In the genomic region with DNA sequence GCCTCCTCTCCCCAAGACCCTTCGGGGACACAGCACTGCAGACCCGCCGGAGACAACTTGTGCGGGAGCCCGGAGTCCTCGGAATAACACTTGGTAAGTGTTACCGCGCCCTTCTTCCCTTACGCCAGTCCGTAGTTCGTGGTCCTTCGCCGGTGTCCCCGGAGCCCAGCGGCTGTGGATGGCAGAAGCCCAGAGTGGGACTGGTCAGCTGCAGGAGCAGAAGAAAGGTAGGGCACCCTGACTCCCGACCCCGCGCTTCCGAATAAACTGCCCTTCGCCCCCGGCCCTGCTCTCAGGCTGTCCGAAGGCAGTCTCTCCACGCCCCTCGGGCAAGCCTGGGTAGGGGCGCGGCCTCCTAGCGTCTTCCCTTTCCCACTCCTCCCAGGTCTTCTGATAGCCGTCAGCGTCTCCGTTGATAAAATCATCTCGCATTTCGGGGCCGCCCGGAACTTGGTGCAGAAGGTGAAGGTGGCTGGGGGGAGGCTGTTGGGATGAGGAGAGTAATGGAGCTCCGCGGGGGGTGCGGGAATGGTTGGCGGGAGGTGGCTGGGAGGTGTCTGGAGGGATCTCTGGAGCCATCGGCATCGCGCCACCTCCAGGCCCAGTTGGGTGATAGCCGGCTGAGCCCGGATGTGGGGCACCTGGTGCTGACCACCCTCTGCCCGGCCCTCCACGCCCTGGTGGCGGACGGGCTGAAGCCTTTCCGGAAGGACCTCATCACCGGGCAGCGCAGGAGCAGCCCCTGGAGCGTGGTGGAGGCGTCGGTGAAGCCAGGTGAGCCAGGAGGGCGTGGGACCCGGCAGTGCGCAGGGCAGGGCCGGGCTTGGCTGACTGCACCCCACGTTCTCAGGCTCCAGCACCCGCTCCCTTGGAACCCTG, we compare ENCODE assay signal across 8 cellular contexts. TPM values are rescaled to one million over a fixed set of nuclear protein-coding genes. Genes with fewer than 3 reads are reported as not detected.
DNase-seq lines count a peak whose midpoint lies in the region; ATAC-seq and TF ChIP-seq lines count a peak whose summit lies in the region.

No MANE protein-coding gene starts in this region.

- ATAC-seq in effector memory CD8-positive, alpha-beta T cell (replicated peaks), result no peak
- ATAC-seq in GM18868 (IDR thresholded peaks at IDR 0.05; ENCODE audit: unreplicated experiment), result no peak

- peaks cover 4% of the 10 kb centered on the region for H3K79me1 ChIP-seq in mesendoderm (ENCODE audit: low read length)

- H3K18ac ChIP-seq in mesendoderm (ENCODE audit: low read length), result peak overlapping the region; percentile 62

- H2BK5ac ChIP-seq in mesendoderm (ENCODE audit: low read length), result peak overlapping the region; percentile 72

- CTCF ChIA-PET in activated CD4-positive, alpha-beta T cell treated with anti-CD3 and anti-CD28 coated beads, Interleukin-2, amount 10 ng/mL, durations not matched to agents 7 days and 5 days (lab: Charles Lee), result interaction anchor here (1.3 to 5.4 kb wide), 6 partner anchors 9 to 74 kb away, joined by 4 to 60 read pairs (median 14); a partner anchor contains a TSS

- peak overlapping the region; percentile 86 for H3K4me3 Mint-ChIP-seq in activated CD4-positive, alpha-beta T cell treated with anti-CD3 and anti-CD28 coated beads, Interleukin-2, amount 10 ng/mL, durations not matched to agents 7 days and 5 days
- peak overlapping the region; percentile 83 to 90 for H3K4me3 Mint-ChIP-seq in effector memory CD8-positive, alpha-beta T cell

- H3K56ac ChIP-seq in mesendoderm (ENCODE audit: low read length), result peak overlapping the region; percentile 95

- no peaks in the 10 kb centered on the region for H3K9me3 ChIP-seq in tibial nerve

- no peak overlapping the region for H4K5ac ChIP-seq in mesendoderm (ENCODE audit: low read length)

- no peak overlapping the region for H2BK120ac ChIP-seq in mesendoderm (ENCODE audit: low read depth, low read length)

- peaks cover 42% of the 10 kb centered on the region for H3K4me1 Mint-ChIP-seq in activated CD4-positive, alpha-beta T cell treated with anti-CD3 and anti-CD28 coated beads, Interleukin-2, amount 10 ng/mL, durations not matched to agents 7 days and 5 days
- H3K4me1 Mint-ChIP-seq in effector memory CD8-positive, alpha-beta T cell (ENCODE audit: low read depth in 2 of 2), result peaks cover 21 to 24% of the 10 kb centered on the region in 2 donors

- H2AK5ac ChIP-seq in mesendoderm (ENCODE audit: low read length), result peak overlapping the region; percentile 14

- H3K4me1 ChIP-seq in mesendoderm (ENCODE audit: control insufficient read depth, low read depth, low read length) (peaks cover 6% of the 10 kb centered on the region), tibial nerve (peaks cover 0 to 47% (median 25%) of the 10 kb centered on the region in 4 donors)

- peak overlapping the region; percentile 92 for H3K4me3 ChIP-seq in mesendoderm (ENCODE audit: low read length)
- H3K4me3 ChIP-seq in tibial nerve, result peak overlapping the region; percentile 53 to 89 (median 64)

- H3K4me2 ChIP-seq in mesendoderm (ENCODE audit: low read length), result peak overlapping the region; percentile 60

- no peaks in the 10 kb centered on the region for H3K27me3 ChIP-seq in mesendoderm (ENCODE audit: insufficient read depth, low read length, poor library complexity)
- no peaks in the 10 kb centered on the region for H3K27me3 ChIP-seq in tibial nerve

- POLR2A ChIA-PET in activated CD4-positive, alpha-beta T cell treated with anti-CD3 and anti-CD28 coated beads, Interleukin-2, amount 10 ng/mL, durations not matched to agents 7 days and 5 days (lab: Charles Lee), result no interaction called here

- H3K27ac Mint-ChIP-seq in activated CD4-positive, alpha-beta T cell treated with anti-CD3 and anti-CD28 coated beads, Interleukin-2, amount 10 ng/mL, durations not matched to agents 7 days and 5 days, result peak overlapping the region; percentile 13
- H3K27ac Mint-ChIP-seq in effector memory CD8-positive, alpha-beta T cell, result peak overlapping the region; percentile 33 to 88

- peak overlapping the region; percentile 50 for H3K23ac ChIP-seq in mesendoderm (ENCODE audit: low read length)

- peak overlapping the region; percentile 66 for H3K4ac ChIP-seq in mesendoderm (ENCODE audit: low read depth, low read length)

- no peaks in the 10 kb centered on the region for H3K9me3 Mint-ChIP-seq in activated CD4-positive, alpha-beta T cell treated with anti-CD3 and anti-CD28 coated beads, Interleukin-2, amount 10 ng/mL, durations not matched to agents 7 days and 5 days
- no peaks in the 10 kb centered on the region for H3K9me3 Mint-ChIP-seq in effector memory CD8-positive, alpha-beta T cell

- no peak overlapping the region for H4K8ac ChIP-seq in mesendoderm (ENCODE audit: low read depth, low read length)

- H3K27me3 Mint-ChIP-seq in activated CD4-positive, alpha-beta T cell treated with anti-CD3 and anti-CD28 coated beads, Interleukin-2, amount 10 ng/mL, durations not matched to agents 7 days and 5 days, result no peaks in the 10 kb centered on the region
- H3K27me3 Mint-ChIP-seq in effector memory CD8-positive, alpha-beta T cell, result no peaks in the 10 kb centered on the region

- no peak overlapping the region for H2BK15ac ChIP-seq in mesendoderm (replicated peaks; ENCODE audit: low read depth)

- no peak for TF ChIP-seq EP300 in tibial nerve (IDR thresholded peaks at IDR 0.05)

- H3K9ac ChIP-seq in mesendoderm (ENCODE audit: low read length), result peak overlapping the region; percentile 93

- peak overlapping the region; percentile 55 for H3K27ac ChIP-seq in mesendoderm (ENCODE audit: low read depth, low read length)
- peak overlapping the region; percentile 83 to 99 (median 97) for H3K27ac ChIP-seq in tibial nerve

- peaks cover 3% of the 10 kb centered on the region for H3K36me3 Mint-ChIP-seq in activated CD4-positive, alpha-beta T cell treated with anti-CD3 and anti-CD28 coated beads, Interleukin-2, amount 10 ng/mL, durations not matched to agents 7 days and 5 days (ENCODE audit: low read depth)
- H3K36me3 Mint-ChIP-seq in effector memory CD8-positive, alpha-beta T cell (ENCODE audit: insufficient read depth), result peaks cover 17% of the 10 kb centered on the region

- no CpG with 5 or more reads among the region's 59 CpGs for WGBS in mesendoderm (ENCODE audit: extremely low coverage, insufficient coverage, low lambda C conversion rate)
- 9 to 10% methylated on average over 34 to 43 of the region's 59 CpGs for WGBS in tibial nerve, 2 donors

- H3K79me2 ChIP-seq in mesendoderm (ENCODE audit: control insufficient read depth, insufficient read depth, low read length), result no peaks in the 10 kb centered on the region

- H3K36me3 ChIP-seq in mesendoderm (ENCODE audit: control insufficient read depth, insufficient read depth, low read length) (peaks cover 3% of the 10 kb centered on the region), tibial nerve (peaks cover 0 to 38% (median 0%) of the 10 kb centered on the region in 3 donors)

- no peak for DNase-seq in activated CD4-positive, alpha-beta T cell treated with anti-CD3 and anti-CD28 coated beads, Interleukin-2, amount 10 ng/mL, durations not matched to agents 7 days and 5 days
- no peak for DNase-seq in activated CD4-positive, alpha-beta T cell treated with anti-CD3 and anti-CD28 coated beads, Interleukin-2, amount 50 U/mL, for 1 hour
- DNase-seq in Kasumi-1 (lab: John Stamatoyannopoulos, UW) (peak; percentile 60 to 67), SKM-1 treated with dmso at 0.1 percent for 144 hours (lab: John Stamatoyannopoulos, UW; ENCODE audit: unreplicated experiment) (peak; percentile 16), mesendoderm (peak; percentile 89), tibial nerve (ENCODE audit: low spot score in 2 of 2) (no peak)
- DNase-seq in effector memory CD8-positive, alpha-beta T cell, result no peak

- no peak for TF ChIP-seq POLR2A in tibial nerve (IDR thresholded peaks at IDR 0.05)

- TF ChIP-seq CTCF in tibial nerve (IDR thresholded peaks at IDR 0.05), result peak; percentile 15 to 40 (median 36)

RNA-seq across cellular contexts. Expression of a gene that starts 4.3 kb away (rescaled TPM):
- 10 to 100 TPM; 30.2 to 31.6 TPM for total RNA-seq in activated CD4-positive, alpha-beta T cell treated with anti-CD3 and anti-CD28 coated beads, Interleukin-2, amount 10 ng/mL, durations not matched to agents 7 days and 5 days
- polyA plus RNA-seq in mesendoderm (2013, experiment 1 of 2), result 36.2 TPM
- 36.1 TPM for polyA plus RNA-seq in mesendoderm (2013, experiment 2 of 2)
- total RNA-seq in tibial nerve, result 10 to 100 TPM; 22.2 to 36.0 (median 26.5) TPM

RNA-seq across cellular contexts. Expression of a gene that starts 16.3 kb away (rescaled TPM):
- total RNA-seq in activated CD4-positive, alpha-beta T cell treated with anti-CD3 and anti-CD28 coated beads, Interleukin-2, amount 10 ng/mL, durations not matched to agents 7 days and 5 days, result 100 to 1,000 TPM; 209 to 229 TPM
- 307 TPM for polyA plus RNA-seq in mesendoderm (2013, experiment 1 of 2)
- 295 TPM for polyA plus RNA-seq in mesendoderm (2013, experiment 2 of 2)
- total RNA-seq in tibial nerve, result 100 to 1,000 TPM in 3 of 4 donors, 10 to 100 TPM in 1; 88.2 to 143 (median 125) TPM

RNA-seq across cellular contexts. Expression of a gene that starts 23.7 kb away (rescaled TPM):
- not detected for total RNA-seq in activated CD4-positive, alpha-beta T cell treated with anti-CD3 and anti-CD28 coated beads, Interleukin-2, amount 10 ng/mL, durations not matched to agents 7 days and 5 days
- polyA plus RNA-seq in mesendoderm (2013, experiment 1 of 2), result 0.28 TPM
- polyA plus RNA-seq in mesendoderm (2013, experiment 2 of 2), result 0.35 TPM
- total RNA-seq in tibial nerve, result under 1 TPM in 3 of 4 donors, not detected in 1; 0.20 to 0.66 (median 0.21) TPM

RNA-seq across cellular contexts. Expression of a gene that starts 47.7 kb away (rescaled TPM):
- total RNA-seq in activated CD4-positive, alpha-beta T cell treated with anti-CD3 and anti-CD28 coated beads, Interleukin-2, amount 10 ng/mL, durations not matched to agents 7 days and 5 days, result 1 to 10 TPM; 2.5 to 3.4 TPM
- 1.5 TPM for polyA plus RNA-seq in mesendoderm (2013, experiment 1 of 2)
- 1.4 TPM for polyA plus RNA-seq in mesendoderm (2013, experiment 2 of 2)
- total RNA-seq in tibial nerve, result 1 to 10 TPM; 1.7 to 2.7 (median 2.4) TPM

RNA-seq across cellular contexts. Expression of a gene that starts 51.7 kb away (rescaled TPM):
- 100 to 1,000 TPM in 1 of 2 experiments, 10 to 100 TPM in 1; 100.0 to 104 TPM for total RNA-seq in activated CD4-positive, alpha-beta T cell treated with anti-CD3 and anti-CD28 coated beads, Interleukin-2, amount 10 ng/mL, durations not matched to agents 7 days and 5 days
- polyA plus RNA-seq in mesendoderm (2013, experiment 1 of 2), result 51.4 TPM
- polyA plus RNA-seq in mesendoderm (2013, experiment 2 of 2), result 48.2 TPM
- 10 to 100 TPM; 41.0 to 70.6 (median 52.3) TPM for total RNA-seq in tibial nerve

Comparison
In these comparisons a context has a peak if more than half of its experiments do, and no peak if none do; other contexts are left out.
1. DNase-seq: peak in Kasumi-1 (2 of 2), SKM-1 treated with dmso at 0.1 percent for 144 hours (single experiment) and mesendoderm (single experiment); none in activated CD4-positive, alpha-beta T cell treated with anti-CD3 and anti-CD28 coated beads, Interleukin-2, amount 10 ng/mL, durations not matched to agents 7 days and 5 days (single experiment), activated CD4-positive, alpha-beta T cell treated with anti-CD3 and anti-CD28 coated beads, Interleukin-2, amount 50 U/mL, for 1 hour (single experiment), effector memory CD8-positive, alpha-beta T cell (0 of 3) and tibial nerve (0 of 2).